ENCODE assay signal across 3 cellular contexts in genomic region chr17:56587298-56587697, GRCh38.
A peak's percentile ranks its signal among the peaks of the same experiment; 100 is the strongest.
TF ChIP-seq lines count a peak whose summit lies in the region.

No MANE protein-coding gene starts in this region.

TF ChIP-seq in HEK293, 187 proteins besides CTCF, POLR2A, EP300 and RAD21:
- TF ChIP-seq ZNF670 (tag by site-specific recombination; IDR thresholded peaks at IDR 0.05; ENCODE audit: low read depth) (no peak), ZNF544 (tag by site-specific recombination; IDR thresholded peaks at IDR 0.05) (no peak), TCF7L2 (IDR thresholded peaks at IDR 0.05; ENCODE audit: borderline replicate concordance, low read depth, low read length) (no peak), EGR2 (tag by site-specific recombination; IDR thresholded peaks at IDR 0.05; ENCODE audit: low read depth) (peak; percentile 98), ZNF488 (tag by site-specific recombination; IDR thresholded peaks at IDR 0.05) (no peak), ZFHX2 (tag by site-specific recombination; conservative IDR thresholded peaks at IDR 0.05) (peak; percentile 74), ZBTB21 (tag by site-specific recombination; IDR thresholded peaks at IDR 0.05) (no peak), ZNF677 (tag by site-specific recombination; IDR thresholded peaks at IDR 0.05) (no peak), ZNF132 (tag by site-specific recombination; IDR thresholded peaks at IDR 0.05; ENCODE audit: borderline replicate concordance) (no peak)

TF ChIP-seq in IMR-90, 13 proteins besides CTCF, POLR2A, EP300 and RAD21:
- no peak for TF ChIP-seq MXI1 (IDR thresholded peaks at IDR 0.05; ENCODE audit: borderline replicate concordance, low read depth, low read length)
- TF ChIP-seq USF2 (IDR thresholded peaks at IDR 0.05; ENCODE audit: low read depth, low read length) = no peak
- no peak for TF ChIP-seq RFX5 (IDR thresholded peaks at IDR 0.05; ENCODE audit: low read depth, low read length)
- no peak for TF ChIP-seq FOS (IDR thresholded peaks at IDR 0.05; ENCODE audit: low read depth, low read length)
- TF ChIP-seq ELK1 (IDR thresholded peaks at IDR 0.05; ENCODE audit: borderline replicate concordance, low read depth, low read length) = no peak
- no peak for TF ChIP-seq BHLHE40 (IDR thresholded peaks at IDR 0.05; ENCODE audit: low read depth, low read length)

TF ChIP-seq in endothelial cell of umbilical vein, 7 proteins besides CTCF, POLR2A, EP300 and RAD21:
- TF ChIP-seq POLR2AphosphoS5 (IDR thresholded peaks at IDR 0.05; ENCODE audit: insufficient read depth, low read depth, low read length) (no peak), FOS (IDR thresholded peaks at IDR 0.05; ENCODE audit: borderline replicate concordance, insufficient read depth, low read length) (no peak), MYC (IDR thresholded peaks at IDR 0.05; ENCODE audit: low read depth, low read length) (no peak), JUN (IDR thresholded peaks at IDR 0.05; ENCODE audit: borderline replicate concordance, insufficient read depth, insufficient read length, low read depth) (no peak), MAX (IDR thresholded peaks at IDR 0.05; ENCODE audit: insufficient read depth, insufficient read length) (no peak), EZH2 (IDR thresholded peaks at IDR 0.05; ENCODE audit: borderline replicate concordance, low read depth, low read length, severe bottlenecking) (no peak), GATA2 (IDR thresholded peaks at IDR 0.05; ENCODE audit: insufficient read depth, insufficient read length, low read depth, low read length) (no peak)
